In genomic region chr2:40283111-40283909, GRCh38 we compare ENCODE assay signal across 14 cellular contexts.
A peak's percentile ranks its signal among the peaks of the same experiment; 100 is the strongest.
DNase-seq lines count a peak whose midpoint lies in the region; ATAC-seq, FAIRE-seq and TF ChIP-seq lines count a peak whose summit lies in the region.
"Had no signal": no experiment of that assay in that cellular context is flagged by ENCODE, and none has a peak within 500 bp of the region (broad histone marks: within the 10 kb centered on the region; RNA-seq: fewer than 3 reads in every experiment).

No MANE protein-coding gene starts in this region.

- TF ChIP-seq CTCF in D721Med (IDR thresholded peaks at IDR 0.05; ENCODE audit: insufficient read depth, missing control alignments) (no peak), dorsolateral prefrontal cortex (IDR thresholded peaks at IDR 0.05 in 54 of 56, conservative IDR thresholded peaks at IDR 0.05 in 2 of 56; ENCODE audit: low read depth in 1 of 56, partially characterized antibody in 56 of 56) (no peak)

- peaks cover 10% of the 10 kb centered on the region for H3K79me1 ChIP-seq in trophoblast cell (ENCODE audit: low read length)

- peak; percentile 28 for ATAC-seq in HG02885 (IDR thresholded peaks at IDR 0.05; ENCODE audit: poor library complexity, unreplicated experiment)
- ATAC-seq in HG03097 (IDR thresholded peaks at IDR 0.05; ENCODE audit: low FRiP score, unreplicated experiment): no peak
- no peak for ATAC-seq in GM21515 (IDR thresholded peaks at IDR 0.05; ENCODE audit: unreplicated experiment)

- DNase-seq in D721Med (ENCODE audit: insufficient read length, low spot score) (no peak), dorsolateral prefrontal cortex (no peak), trophoblast cell (peak; percentile 8 to 76), NCI-H187 treated with DMSO at 0.1 percent for 48 hours (lab: John Stamatoyannopoulos, UW) (no peak)
- no peak for DNase-seq in activated CD4-positive, alpha-beta T cell treated with anti-CD3 and anti-CD28 coated beads, Interleukin-2, amount 50 U/mL, for 48 hours
- DNase-seq: activated CD4-positive, alpha-beta T cell treated with anti-CD3 and anti-CD28 coated beads for 4 hours; hypothalamus; KBM-7; NCI-H2029 treated with DMSO at 0.1 percent for 48 hours; stimulated activated CD4-positive, alpha-beta T cell treated with anti-CD3 and anti-CD28 coated beads, Interleukin-1b, Interleukin-23, amount 100 ng/mL, for 48 hours; SW 1271 had no signal

- no peak overlapping the region for H3K4me2 ChIP-seq in trophoblast cell (ENCODE audit: low read length)

- H2BK120ac ChIP-seq in trophoblast cell (ENCODE audit: insufficient read depth, low read length, poor library complexity): no peak overlapping the region

- H3K79me2 ChIP-seq in trophoblast cell (ENCODE audit: control insufficient read depth, insufficient read depth, low read length, poor library complexity): no peaks in the 10 kb centered on the region

- WGBS in trophoblast cell (ENCODE audit: extremely low coverage, insufficient coverage, insufficient read length): no CpG with 5 or more reads among the region's 7 CpGs

- H3K9ac ChIP-seq in trophoblast cell (ENCODE audit: low read length): no peak overlapping the region

- no peak overlapping the region for H3K23ac ChIP-seq in trophoblast cell (ENCODE audit: low read length)

- FAIRE-seq in D721Med (lab: Jason Lieb, UNC): peak; percentile 41

- H2BK12ac ChIP-seq in trophoblast cell (ENCODE audit: low read length): no peak overlapping the region

- peaks cover 0 to 2% (median 0%) of the 10 kb centered on the region in 45 donors for H3K27me3 ChIP-seq in dorsolateral prefrontal cortex
- no peaks in the 10 kb centered on the region for H3K27me3 ChIP-seq in trophoblast cell (ENCODE audit: insufficient read depth, low read length)

- H2AK5ac ChIP-seq in trophoblast cell (ENCODE audit: low read length): no peak overlapping the region

- H3K4me3 ChIP-seq in dorsolateral prefrontal cortex (peak overlapping the region in 14 of 59 donors; percentile 5 to 39 (median 19)), trophoblast cell (ENCODE audit: low read depth, low read length) (no peak overlapping the region)

- no peak overlapping the region for H3K14ac ChIP-seq in trophoblast cell (ENCODE audit: low read length)

- H3K27ac ChIP-seq in dorsolateral prefrontal cortex (peak overlapping the region in 48 of 59 donors; percentile 2 to 78 (median 45)), trophoblast cell (ENCODE audit: low read depth, low read length) (peak overlapping the region; percentile 6)

- no peak overlapping the region for H4K8ac ChIP-seq in trophoblast cell (ENCODE audit: low read depth, low read length)

- H3K36me3 ChIP-seq in trophoblast cell (ENCODE audit: control insufficient read depth in 1 of 2, insufficient read depth in 2 of 2, low read length in 2 of 2): no peaks in the 10 kb centered on the region

- H3K4me1 ChIP-seq in trophoblast cell (ENCODE audit: control insufficient read depth in 1 of 2, insufficient read depth in 2 of 2, low read length in 2 of 2): peaks cover 9 to 16% of the 10 kb centered on the region in 2 experiments

- H3K18ac ChIP-seq in trophoblast cell (ENCODE audit: low read length): no peak overlapping the region

- no peaks in the 10 kb centered on the region for H3K9me3 ChIP-seq in trophoblast cell (ENCODE audit: insufficient read depth, low read depth, low read length)

- intact Hi-C loops in dorsolateral prefrontal cortex (cut with DNase I): no loop called here

- no peak overlapping the region for H2BK5ac ChIP-seq in trophoblast cell (ENCODE audit: low read depth, low read length, poor library complexity)

- no peak overlapping the region for H3K4ac ChIP-seq in trophoblast cell (ENCODE audit: low read depth, low read length)

- no peak overlapping the region for H4K12ac ChIP-seq in trophoblast cell (ENCODE audit: low read depth, low read length)

- H4K91ac ChIP-seq in trophoblast cell (ENCODE audit: low read depth, low read length): no peak overlapping the region

- no peak overlapping the region for H2AFZ ChIP-seq in trophoblast cell (ENCODE audit: insufficient read depth, low read length, poor library complexity)

Comparison
In these comparisons a context has a peak if more than half of its experiments do, and no peak if none do; other contexts are left out.
1. DNase-seq: peak in trophoblast cell (2 of 2); none in D721Med (single experiment), dorsolateral prefrontal cortex (0 of 10), NCI-H187 treated with DMSO at 0.1 percent for 48 hours (single experiment) and activated CD4-positive, alpha-beta T cell treated with anti-CD3 and anti-CD28 coated beads, Interleukin-2, amount 50 U/mL, for 48 hours (0 of 2).